Comparison of ENCODE assay signal across 1 cellular context in the genomic region with DNA sequence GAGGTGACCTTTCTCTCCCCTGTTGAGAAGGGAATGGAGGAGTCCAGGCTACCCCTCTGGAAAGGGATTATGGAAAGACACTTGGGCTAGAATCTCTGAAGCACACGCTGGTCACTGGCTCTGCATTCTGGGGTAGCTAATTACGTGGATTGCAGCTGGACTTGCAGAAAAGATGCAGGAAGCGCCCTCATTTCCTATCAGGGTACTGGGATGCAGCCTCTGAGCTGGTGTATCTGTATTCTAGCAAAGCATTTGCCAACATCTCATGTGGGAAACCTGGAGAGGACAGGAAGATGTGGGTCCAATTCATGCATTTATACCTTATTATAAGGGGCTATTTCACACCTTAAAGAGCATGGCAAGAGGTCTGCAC.
TF ChIP-seq lines count a peak whose summit lies in the region.

No MANE protein-coding gene starts in this region.

TF ChIP-seq in GM23338, 12 proteins besides CTCF, POLR2A, EP300 and RAD21:
- TF ChIP-seq, protein P1, sequence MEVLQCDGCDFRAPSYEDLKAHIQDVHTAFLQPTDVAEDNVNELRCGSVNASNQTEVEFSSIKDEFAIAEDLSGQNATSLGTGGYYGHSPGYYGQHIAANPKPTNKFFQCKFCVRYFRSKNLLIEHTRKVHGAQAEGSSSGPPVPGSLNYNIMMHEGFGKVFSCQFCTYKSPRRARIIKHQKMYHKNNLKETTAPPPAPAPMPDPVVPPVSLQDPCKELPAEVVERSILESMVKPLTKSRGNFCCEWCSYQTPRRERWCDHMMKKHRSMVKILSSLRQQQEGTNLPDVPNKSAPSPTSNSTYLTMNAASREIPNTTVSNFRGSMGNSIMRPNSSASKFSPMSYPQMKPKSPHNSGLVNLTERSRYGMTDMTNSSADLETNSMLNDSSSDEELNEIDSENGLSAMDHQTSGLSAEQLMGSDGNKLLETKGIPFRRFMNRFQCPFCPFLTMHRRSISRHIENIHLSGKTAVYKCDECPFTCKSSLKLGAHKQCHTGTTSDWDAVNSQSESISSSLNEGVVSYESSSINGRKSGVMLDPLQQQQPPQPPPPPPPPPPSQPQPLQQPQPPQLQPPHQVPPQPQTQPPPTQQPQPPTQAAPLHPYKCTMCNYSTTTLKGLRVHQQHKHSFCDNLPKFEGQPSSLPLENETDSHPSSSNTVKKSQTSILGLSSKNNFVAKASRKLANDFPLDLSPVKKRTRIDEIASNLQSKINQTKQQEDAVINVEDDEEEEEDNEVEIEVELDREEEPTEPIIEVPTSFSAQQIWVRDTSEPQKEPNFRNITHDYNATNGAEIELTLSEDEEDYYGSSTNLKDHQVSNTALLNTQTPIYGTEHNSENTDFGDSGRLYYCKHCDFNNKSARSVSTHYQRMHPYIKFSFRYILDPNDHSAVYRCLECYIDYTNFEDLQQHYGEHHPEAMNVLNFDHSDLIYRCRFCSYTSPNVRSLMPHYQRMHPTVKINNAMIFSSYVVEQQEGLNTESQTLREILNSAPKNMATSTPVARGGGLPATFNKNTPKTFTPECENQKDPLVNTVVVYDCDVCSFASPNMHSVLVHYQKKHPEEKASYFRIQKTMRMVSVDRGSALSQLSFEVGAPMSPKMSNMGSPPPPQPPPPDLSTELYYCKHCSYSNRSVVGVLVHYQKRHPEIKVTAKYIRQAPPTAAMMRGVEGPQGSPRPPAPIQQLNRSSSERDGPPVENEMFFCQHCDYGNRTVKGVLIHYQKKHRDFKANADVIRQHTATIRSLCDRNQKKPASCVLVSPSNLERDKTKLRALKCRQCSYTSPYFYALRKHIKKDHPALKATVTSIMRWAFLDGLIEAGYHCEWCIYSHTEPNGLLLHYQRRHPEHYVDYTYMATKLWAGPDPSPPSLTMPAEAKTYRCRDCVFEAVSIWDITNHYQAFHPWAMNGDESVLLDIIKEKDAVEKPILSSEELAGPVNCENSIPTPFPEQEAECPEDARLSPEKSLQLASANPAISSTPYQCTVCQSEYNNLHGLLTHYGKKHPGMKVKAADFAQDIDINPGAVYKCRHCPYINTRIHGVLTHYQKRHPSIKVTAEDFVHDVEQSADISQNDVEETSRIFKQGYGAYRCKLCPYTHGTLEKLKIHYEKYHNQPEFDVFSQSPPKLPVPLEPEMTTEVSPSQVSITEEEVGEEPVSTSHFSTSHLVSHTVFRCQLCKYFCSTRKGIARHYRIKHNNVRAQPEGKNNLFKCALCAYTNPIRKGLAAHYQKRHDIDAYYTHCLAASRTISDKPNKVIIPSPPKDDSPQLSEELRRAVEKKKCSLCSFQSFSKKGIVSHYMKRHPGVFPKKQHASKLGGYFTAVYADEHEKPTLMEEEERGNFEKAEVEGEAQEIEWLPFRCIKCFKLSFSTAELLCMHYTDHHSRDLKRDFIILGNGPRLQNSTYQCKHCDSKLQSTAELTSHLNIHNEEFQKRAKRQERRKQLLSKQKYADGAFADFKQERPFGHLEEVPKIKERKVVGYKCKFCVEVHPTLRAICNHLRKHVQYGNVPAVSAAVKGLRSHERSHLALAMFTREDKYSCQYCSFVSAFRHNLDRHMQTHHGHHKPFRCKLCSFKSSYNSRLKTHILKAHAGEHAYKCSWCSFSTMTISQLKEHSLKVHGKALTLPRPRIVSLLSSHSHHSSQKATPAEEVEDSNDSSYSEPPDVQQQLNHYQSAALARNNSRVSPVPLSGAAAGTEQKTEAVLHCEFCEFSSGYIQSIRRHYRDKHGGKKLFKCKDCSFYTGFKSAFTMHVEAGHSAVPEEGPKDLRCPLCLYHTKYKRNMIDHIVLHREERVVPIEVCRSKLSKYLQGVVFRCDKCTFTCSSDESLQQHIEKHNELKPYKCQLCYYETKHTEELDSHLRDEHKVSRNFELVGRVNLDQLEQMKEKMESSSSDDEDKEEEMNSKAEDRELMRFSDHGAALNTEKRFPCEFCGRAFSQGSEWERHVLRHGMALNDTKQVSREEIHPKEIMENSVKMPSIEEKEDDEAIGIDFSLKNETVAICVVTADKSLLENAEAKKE (CRISPR knock-in tag; IDR thresholded peaks at IDR 0.05) = no peak
- TF ChIP-seq STAT1 (IDR thresholded peaks at IDR 0.05; ENCODE audit: unreplicated experiment) (no peak), ZNF331 (CRISPR knock-in tag; IDR thresholded peaks at IDR 0.05; ENCODE audit: low read depth) (no peak), ETS1 (IDR thresholded peaks at IDR 0.05) (no peak), EZH2 (IDR thresholded peaks at IDR 0.05; ENCODE audit: low read depth, unreplicated experiment) (no peak), REST (IDR thresholded peaks at IDR 0.05; ENCODE audit: unreplicated experiment) (no peak), POLR2AphosphoS5 (IDR thresholded peaks at IDR 0.05; ENCODE audit: low read depth) (no peak), NANOG (IDR thresholded peaks at IDR 0.05; ENCODE audit: borderline replicate concordance) (no peak)
